In the genomic region with DNA sequence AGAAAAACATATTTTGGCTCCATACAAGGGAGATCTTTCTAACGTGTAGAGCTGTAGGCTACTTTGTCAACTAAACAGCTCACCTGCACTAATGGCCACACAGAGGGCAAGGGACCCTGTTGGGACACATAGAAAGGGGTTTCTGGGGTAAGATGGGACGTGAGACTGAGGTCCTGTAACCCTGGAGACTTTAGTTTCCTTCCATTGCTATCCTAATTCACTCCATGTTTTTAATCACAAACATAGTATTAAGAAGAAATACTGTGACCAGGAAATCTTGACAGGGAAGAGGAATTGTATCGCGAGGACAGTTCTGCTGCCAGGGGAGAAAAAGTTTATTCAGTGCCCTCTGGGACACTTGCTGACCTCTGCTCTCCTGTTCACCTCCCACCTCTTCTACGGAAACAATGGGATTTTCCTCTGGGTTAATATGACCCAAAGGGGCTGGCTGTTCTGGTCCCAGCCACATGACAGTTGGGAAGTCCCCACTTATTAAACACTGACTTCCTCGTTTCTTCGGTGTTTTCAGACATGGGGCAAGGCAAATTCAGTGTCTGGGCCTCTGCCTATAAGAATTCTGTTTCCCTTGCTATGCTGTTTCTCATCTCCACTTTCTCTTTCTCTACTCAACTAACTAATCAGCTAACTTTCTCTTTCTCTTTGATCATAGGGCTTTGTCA, we compare ENCODE assay signal across 11 cellular contexts.
A peak's percentile ranks its signal among the peaks of the same experiment; 100 is the strongest.
DNase-seq lines count a peak whose midpoint lies in the region; ATAC-seq and TF ChIP-seq lines count a peak whose summit lies in the region.
"Had no signal": no experiment of that assay in that cellular context is flagged by ENCODE, and none has a peak within 500 bp of the region (broad histone marks: within the 10 kb centered on the region; RNA-seq: fewer than 3 reads in every experiment).

No MANE protein-coding gene starts in this region.

- peaks cover 4% of the 10 kb centered on the region for H3K4me1 Mint-ChIP-seq in memory B cell

- DNase-seq in memory B cell (ENCODE audit: low spot score in 2 of 2) (peak in 1 of 2 donors; percentile 34), H4 (ENCODE audit: low spot score) (no peak), NCI-H2196 treated with DMSO at 0.1 percent for 48 hours (lab: John Stamatoyannopoulos, UW; ENCODE audit: unreplicated experiment) (no peak), AG08395 (ENCODE audit: low spot score) (no peak)
- DNase-seq: activated naive CD4-positive, alpha-beta T cell treated with anti-CD3 and anti-CD28 coated beads, Interleukin-2, amount 50 U/mL, for 16 hours; heart left ventricle; stimulated activated CD4-positive, alpha-beta T cell treated with anti-CD3 and anti-CD28 coated beads, Interleukin-4, amount 100 ng/mL, for 4 hours had no signal

- H3K4me3 Mint-ChIP-seq in memory B cell: no peak overlapping the region

- peaks cover 1% of the 10 kb centered on the region for H3K27me3 Mint-ChIP-seq in memory B cell

- peak overlapping the region; percentile 1 for H3K27ac Mint-ChIP-seq in memory B cell

- H3K9me3 Mint-ChIP-seq in memory B cell: peaks cover 2% of the 10 kb centered on the region

- ATAC-seq in GM18858 (IDR thresholded peaks at IDR 0.05; ENCODE audit: unreplicated experiment) (peak; percentile 99), GM21526 (IDR thresholded peaks at IDR 0.05; ENCODE audit: low FRiP score, unreplicated experiment) (peak; percentile 97), HG03103 (IDR thresholded peaks at IDR 0.05; ENCODE audit: low read depth, unreplicated experiment) (peak; percentile 95), memory B cell (ENCODE audit: low read depth) (peak; percentile 97), SK-N-SH treated with all-trans-retinoic acid at 6 μM for 48 hours (no peak)
- ATAC-seq: heart left ventricle had no signal

- H3K36me3 Mint-ChIP-seq in memory B cell: no peaks in the 10 kb centered on the region

TF ChIP-seq in SK-N-SH treated with all-trans-retinoic acid at 6 μM for 48 hours, 23 proteins besides CTCF, POLR2A, EP300 and RAD21:
- TF ChIP-seq GLIS3 (CRISPR knock-in tag; IDR thresholded peaks at IDR 0.05) (no peak), TCF4 (CRISPR knock-in tag; IDR thresholded peaks at IDR 0.05; ENCODE audit: borderline replicate concordance) (no peak), TOX (CRISPR knock-in tag; IDR thresholded peaks at IDR 0.05; ENCODE audit: borderline replicate concordance) (no peak), ARNTL (CRISPR knock-in tag; IDR thresholded peaks at IDR 0.05; ENCODE audit: borderline replicate concordance, low read depth) (no peak), ZNF565 (CRISPR knock-in tag; conservative IDR thresholded peaks at IDR 0.05; ENCODE audit: low read depth) (no peak), ISL1 (CRISPR knock-in tag; IDR thresholded peaks at IDR 0.05) (no peak)
- TF ChIP-seq, protein P1, sequence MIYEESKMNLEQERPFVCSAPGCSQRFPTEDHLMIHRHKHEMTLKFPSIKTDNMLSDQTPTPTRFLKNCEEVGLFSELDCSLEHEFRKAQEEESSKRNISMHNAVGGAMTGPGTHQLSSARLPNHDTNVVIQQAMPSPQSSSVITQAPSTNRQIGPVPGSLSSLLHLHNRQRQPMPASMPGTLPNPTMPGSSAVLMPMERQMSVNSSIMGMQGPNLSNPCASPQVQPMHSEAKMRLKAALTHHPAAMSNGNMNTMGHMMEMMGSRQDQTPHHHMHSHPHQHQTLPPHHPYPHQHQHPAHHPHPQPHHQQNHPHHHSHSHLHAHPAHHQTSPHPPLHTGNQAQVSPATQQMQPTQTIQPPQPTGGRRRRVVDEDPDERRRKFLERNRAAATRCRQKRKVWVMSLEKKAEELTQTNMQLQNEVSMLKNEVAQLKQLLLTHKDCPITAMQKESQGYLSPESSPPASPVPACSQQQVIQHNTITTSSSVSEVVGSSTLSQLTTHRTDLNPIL (CRISPR knock-in tag; IDR thresholded peaks at IDR 0.05; ENCODE audit: low read depth): no peak
